In genomic region chr1:89994805-89995594, GRCh38 we compare ENCODE assay signal across 8 cellular contexts.
DNase-seq lines count a peak whose midpoint lies in the region; ATAC-seq, FAIRE-seq and TF ChIP-seq lines count a peak whose summit lies in the region.

Gene ZNF326 (plus strand): TSS chr1:89995110. CDS start chr1:89995258, 148 bp downstream.

- H3K4me1 Mint-ChIP-seq in nephron progenitor cell: peaks cover 48% of the 10 kb centered on the region
- H3K4me1 Mint-ChIP-seq in stimulated activated naive CD8-positive, alpha-beta T cell treated with anti-CD3 and anti-CD28 coated beads, Interleukin-15, amount 100 ng/mL, for 72 hours: peaks cover 51% of the 10 kb centered on the region

- DNase-seq in ELR (ENCODE audit: low read depth): peak; percentile 98
- peak; percentile 92 for DNase-seq in H54 (ENCODE audit: insufficient read length, low spot score)
- DNase-seq in LoVo (ENCODE audit: low spot score): peak; percentile 94
- peak; percentile 91 to 93 for DNase-seq in SHP77 (lab: John Stamatoyannopoulos, UW)
- DNase-seq in activated effector memory CD4-positive, alpha-beta T cell treated with Interleukin-2 at 50 U/mL for 16 hours: peak; percentile 90
- peak; percentile 90 for DNase-seq in fibroblast of the conjunctiva (ENCODE audit: low read depth)
- DNase-seq in nephron progenitor cell: peak; percentile 99
- DNase-seq in stimulated activated naive CD8-positive, alpha-beta T cell treated with anti-CD3 and anti-CD28 coated beads, Interleukin-15, amount 100 ng/mL, for 72 hours: peak; percentile 96

- peak within 1 kb of the TSS; percentile 98 for H3K27ac Mint-ChIP-seq in nephron progenitor cell
- peak within 1 kb of the TSS; percentile 98 for H3K27ac Mint-ChIP-seq in stimulated activated naive CD8-positive, alpha-beta T cell treated with anti-CD3 and anti-CD28 coated beads, Interleukin-15, amount 100 ng/mL, for 72 hours

- H3K27me3 Mint-ChIP-seq in nephron progenitor cell (ENCODE audit: low read depth, poor library complexity): no peaks in the 10 kb centered on the region
- H3K27me3 Mint-ChIP-seq in stimulated activated naive CD8-positive, alpha-beta T cell treated with anti-CD3 and anti-CD28 coated beads, Interleukin-15, amount 100 ng/mL, for 72 hours: no peaks in the 10 kb centered on the region

- no peak for TF ChIP-seq CTCF in nephron progenitor cell (IDR thresholded peaks at IDR 0.05)

- peaks cover 25% of the 10 kb centered on the region for H3K36me3 Mint-ChIP-seq in nephron progenitor cell (ENCODE audit: low read depth)

- TF ChIP-seq POLR2A in H54 (IDR thresholded peaks at IDR 0.05; ENCODE audit: low read depth, low read length): peak; percentile 97

- peak within 1 kb of the TSS; percentile 98 for H3K4me3 Mint-ChIP-seq in nephron progenitor cell
- H3K4me3 Mint-ChIP-seq in stimulated activated naive CD8-positive, alpha-beta T cell treated with anti-CD3 and anti-CD28 coated beads, Interleukin-15, amount 100 ng/mL, for 72 hours: peak within 1 kb of the TSS; percentile 97 to 99

- peak; percentile 98 for FAIRE-seq in H54 (lab: Jason Lieb, UNC)

- ATAC-seq in stimulated activated naive CD8-positive, alpha-beta T cell treated with anti-CD3 and anti-CD28 coated beads, Interleukin-15, amount 100 ng/mL, for 72 hours: peak; percentile 96

- no peaks in the 10 kb centered on the region for H3K9me3 Mint-ChIP-seq in nephron progenitor cell
- no peaks in the 10 kb centered on the region for H3K9me3 Mint-ChIP-seq in stimulated activated naive CD8-positive, alpha-beta T cell treated with anti-CD3 and anti-CD28 coated beads, Interleukin-15, amount 100 ng/mL, for 72 hours

Comparison
In these comparisons a context has a peak if more than half of its experiments do, and no peak if none do; other contexts are left out.
1. Peak in every context shown above with its lines: DNase-seq and ATAC-seq.